In the genomic region with DNA sequence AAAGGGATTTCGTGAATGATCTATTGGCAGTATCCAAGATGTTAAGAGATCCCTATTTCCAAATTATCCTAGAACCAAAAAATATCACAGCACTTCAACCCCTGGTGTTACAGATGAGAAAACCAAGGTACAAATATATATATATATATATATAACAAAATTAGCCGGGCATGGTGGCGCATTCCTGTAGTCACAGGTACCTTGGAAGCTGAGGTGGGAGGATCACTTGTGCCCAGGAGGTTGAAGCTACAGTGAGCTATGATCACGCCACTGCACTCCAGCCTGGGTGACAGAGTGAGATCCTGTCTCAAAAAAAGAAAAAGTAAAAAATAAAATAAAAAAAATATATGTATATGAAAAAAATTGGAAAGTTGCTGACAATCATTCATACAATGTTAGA, we compare ENCODE assay signal across 8 cellular contexts. TPM values are rescaled to one million over a fixed set of nuclear protein-coding genes. Genes with fewer than 3 reads are reported as not detected.
A peak's percentile ranks its signal among the peaks of the same experiment; 100 is the strongest.
DNase-seq lines count a peak whose midpoint lies in the region; ATAC-seq and TF ChIP-seq lines count a peak whose summit lies in the region.

No MANE protein-coding gene starts in this region.

- peaks cover 4% of the 10 kb centered on the region for H3K4me1 Mint-ChIP-seq in HFFc6 (ENCODE audit: low read depth)
- H3K4me1 Mint-ChIP-seq in activated CD4-positive, alpha-beta memory T cell treated with anti-CD3 and anti-CD28 coated beads for 36 hours (ENCODE audit: low read depth): peaks cover 62% of the 10 kb centered on the region

- H3K4me2 ChIP-seq in smooth muscle cell: peak overlapping the region; percentile 97

- peaks cover 7% of the 10 kb centered on the region; the same call in 1 of the 2 replicates for H3K36me3 Mint-ChIP-seq in HFFc6 (ENCODE audit: low read depth)
- peaks cover 8% of the 10 kb centered on the region for H3K36me3 Mint-ChIP-seq in activated CD4-positive, alpha-beta memory T cell treated with anti-CD3 and anti-CD28 coated beads for 36 hours

- peaks cover 5% of the 10 kb centered on the region for H3K4me1 ChIP-seq in smooth muscle cell (ENCODE audit: low read depth)

- H3K4me3 ChIP-seq in iPS-11a (ENCODE audit: low read depth, low read length) (peak overlapping the region; percentile 91), smooth muscle cell (peak overlapping the region; percentile 93)

- peak overlapping the region; percentile 97 for H3K27ac ChIP-seq in smooth muscle cell (ENCODE audit: low read depth)

- H2AFZ ChIP-seq in smooth muscle cell (ENCODE audit: low read depth): peak overlapping the region; percentile 100

- H3F3A ChIP-seq in smooth muscle cell (ENCODE audit: low read depth): no peaks in the 10 kb centered on the region

- no peaks in the 10 kb centered on the region for H3K9me3 ChIP-seq in smooth muscle cell (replicated peaks; ENCODE audit: low read depth)

- TF ChIP-seq CTCF in HFFc6 (IDR thresholded peaks at IDR 0.05) (no peak), smooth muscle cell (IDR thresholded peaks at IDR 0.05; ENCODE audit: borderline replicate concordance, insufficient read depth, poor library complexity, severe bottlenecking) (no peak)

- H3K9ac ChIP-seq in smooth muscle cell (ENCODE audit: low read depth): peak overlapping the region; percentile 98

- WGBS in smooth muscle cell (ENCODE audit: low lambda C conversion rate): 53% methylated on average over 4 of the region's 4 CpGs

- peak overlapping the region; percentile 95 for H3K4me3 Mint-ChIP-seq in HFFc6
- peak overlapping the region; percentile 95 for H3K4me3 Mint-ChIP-seq in activated CD4-positive, alpha-beta memory T cell treated with anti-CD3 and anti-CD28 coated beads for 36 hours

- H4K20me1 ChIP-seq in smooth muscle cell (ENCODE audit: low read depth): no peaks in the 10 kb centered on the region

- POLR2A ChIA-PET in activated CD4-positive, alpha-beta memory T cell treated with anti-CD3 and anti-CD28 coated beads for 36 hours (lab: Charles Lee): interaction anchor here (0.6 to 0.7 kb wide), 3 partner anchors 11 to 1855 kb away, joined by 3 to 4 read pairs (median 4); no protein-coding TSS in a partner anchor

- DNase-seq in HFFc6: no peak
- DNase-seq in activated CD4-positive, alpha-beta memory T cell treated with anti-CD3 and anti-CD28 coated beads for 36 hours: no peak
- no peak for DNase-seq in smooth muscle cell (lab: John Stamatoyannopoulos, UW; ENCODE audit: unreplicated experiment)
- DNase-seq in pons (ENCODE audit: low spot score): no peak

- no peaks in the 10 kb centered on the region for H3K79me2 ChIP-seq in smooth muscle cell (ENCODE audit: low read depth)

- peaks cover 14% of the 10 kb centered on the region for H3K27me3 Mint-ChIP-seq in HFFc6 (ENCODE audit: insufficient read depth)
- no peaks in the 10 kb centered on the region for H3K27me3 Mint-ChIP-seq in activated CD4-positive, alpha-beta memory T cell treated with anti-CD3 and anti-CD28 coated beads for 36 hours

- H3K9me3 Mint-ChIP-seq in HFFc6: no peaks in the 10 kb centered on the region
- H3K9me3 Mint-ChIP-seq in activated CD4-positive, alpha-beta memory T cell treated with anti-CD3 and anti-CD28 coated beads for 36 hours: no peaks in the 10 kb centered on the region

- CTCF ChIA-PET in activated CD4-positive, alpha-beta memory T cell treated with anti-CD3 and anti-CD28 coated beads for 36 hours (lab: Charles Lee): interaction anchor here (0.8 to 1.1 kb wide), 3 partner anchors 62 to 74 kb away, joined by 3 to 5 read pairs (median 3); a partner anchor contains a TSS

- no peaks in the 10 kb centered on the region for H3K27me3 ChIP-seq in smooth muscle cell (ENCODE audit: low read depth)

- ATAC-seq in HG02884 (IDR thresholded peaks at IDR 0.05; ENCODE audit: unreplicated experiment) (no peak), GM18868 (IDR thresholded peaks at IDR 0.05; ENCODE audit: unreplicated experiment) (no peak), GM18867 (IDR thresholded peaks at IDR 0.05; ENCODE audit: unreplicated experiment) (no peak)

- H3K27ac Mint-ChIP-seq in HFFc6: peak overlapping the region; percentile 100
- peak overlapping the region; percentile 100 for H3K27ac Mint-ChIP-seq in activated CD4-positive, alpha-beta memory T cell treated with anti-CD3 and anti-CD28 coated beads for 36 hours

- intact Hi-C loops in activated CD4-positive, alpha-beta memory T cell treated with anti-CD3 and anti-CD28 coated beads for 36 hours (cut with micrococcal nuclease): no loop called here

- no peaks in the 10 kb centered on the region for H3K36me3 ChIP-seq in smooth muscle cell (ENCODE audit: low read depth)

RNA-seq across cellular contexts. Expression of a gene that starts 0.6 kb away (rescaled TPM):
- total RNA-seq in HFFc6 (2021; fragmentation: NEBNext Ultra II Directional; extraction: Animal tissue kit (Norgen Biotek cat#: 25700)): 10 to 100 TPM; 17.7 to 29.3 (median 22.1) TPM
- 10 to 100 TPM; 17.0 to 17.4 TPM for total RNA-seq in activated CD4-positive, alpha-beta memory T cell treated with anti-CD3 and anti-CD28 coated beads for 36 hours
- total RNA-seq in smooth muscle cell: 10.5 and 15.3 TPM in 2 replicates
- polyA plus RNA-seq in smooth muscle cell: 19.6 and 30.9 TPM in 2 replicates

RNA-seq across cellular contexts. Expression of a gene that starts 1.9 kb away (rescaled TPM):
- not detected for total RNA-seq in HFFc6 (2021; fragmentation: NEBNext Ultra II Directional; extraction: Animal tissue kit (Norgen Biotek cat#: 25700))
- 1 to 10 TPM; 2.9 to 3.1 TPM for total RNA-seq in activated CD4-positive, alpha-beta memory T cell treated with anti-CD3 and anti-CD28 coated beads for 36 hours
- total RNA-seq in smooth muscle cell: not detected in 2 replicates
- not detected in 2 replicates for polyA plus RNA-seq in smooth muscle cell

RNA-seq across cellular contexts. Expression of a gene that starts 14.1 kb away (rescaled TPM):
- total RNA-seq in HFFc6 (2021; fragmentation: NEBNext Ultra II Directional; extraction: Animal tissue kit (Norgen Biotek cat#: 25700)): not detected
- not detected for total RNA-seq in activated CD4-positive, alpha-beta memory T cell treated with anti-CD3 and anti-CD28 coated beads for 36 hours
- not detected in 2 replicates for total RNA-seq in smooth muscle cell
- polyA plus RNA-seq in smooth muscle cell: not detected in 2 replicates

RNA-seq across cellular contexts. Expression of a gene that starts 20.4 kb away (rescaled TPM):
- total RNA-seq in HFFc6 (2021; fragmentation: NEBNext Ultra II Directional; extraction: Animal tissue kit (Norgen Biotek cat#: 25700)): not detected
- not detected for total RNA-seq in activated CD4-positive, alpha-beta memory T cell treated with anti-CD3 and anti-CD28 coated beads for 36 hours
- total RNA-seq in smooth muscle cell: not detected in 2 replicates
- not detected in 2 replicates for polyA plus RNA-seq in smooth muscle cell

RNA-seq across cellular contexts. Expression of a gene that starts 46.3 kb away (rescaled TPM):
- 10 to 100 TPM; 31.9 to 60.3 (median 43.7) TPM for total RNA-seq in HFFc6 (2021; fragmentation: NEBNext Ultra II Directional; extraction: Animal tissue kit (Norgen Biotek cat#: 25700))
- not detected for total RNA-seq in activated CD4-positive, alpha-beta memory T cell treated with anti-CD3 and anti-CD28 coated beads for 36 hours
- 0.40 and 0.67 TPM in 2 replicates for total RNA-seq in smooth muscle cell
- 9.9 and 22.2 TPM in 2 replicates for polyA plus RNA-seq in smooth muscle cell
